ENCODE assay signal across 8 cellular contexts in the genomic region with DNA sequence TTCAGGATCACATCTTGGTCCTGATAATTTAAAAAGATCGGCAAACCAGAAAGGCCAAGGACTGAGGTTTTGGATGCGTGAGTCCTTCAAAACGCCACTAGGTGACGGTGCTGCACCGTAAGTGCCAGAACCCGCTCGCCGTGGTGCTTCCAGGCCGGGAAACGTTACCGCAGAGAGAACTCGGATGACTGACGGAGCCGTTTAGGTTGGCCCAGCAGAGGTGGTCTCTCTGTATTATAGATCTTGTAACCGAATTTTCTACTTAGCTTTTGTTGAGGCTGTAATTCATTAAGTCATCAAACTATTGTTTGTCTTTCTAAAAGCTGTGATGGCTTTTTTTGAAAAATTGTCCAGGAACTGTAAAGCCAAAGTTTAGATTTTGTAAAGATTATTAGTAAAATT. TPM values are rescaled to one million over a fixed set of nuclear protein-coding genes. Genes with fewer than 3 reads are reported as not detected.
A peak's percentile ranks its signal among the peaks of the same experiment; 100 is the strongest.
DNase-seq lines count a peak whose midpoint lies in the region; ATAC-seq and TF ChIP-seq lines count a peak whose summit lies in the region.

No MANE protein-coding gene starts in this region.

- no peak overlapping the region for H3K27ac ChIP-seq in dorsolateral prefrontal cortex

- intact Hi-C loops in dorsolateral prefrontal cortex (cut with DNase I) = loop anchor here (5.0 to 10.0 kb wide), 3 partner anchors 97 to 1682 kb away; no protein-coding TSS in a partner anchor

- POLR2A ChIA-PET in AG04449 (lab: Yijun Ruan, JAX) = no interaction called here

- CTCF ChIA-PET in AG04449 (lab: Yijun Ruan, JAX) = interaction anchor here (0.7 to 2.5 kb wide), 13 partner anchors 9 to 1701 kb away, joined by 3 to 12 read pairs (median 4); no protein-coding TSS in a partner anchor

- no peak overlapping the region for H3K4me3 ChIP-seq in AG04449 (ENCODE audit: low read depth, low read length)
- no peak overlapping the region for H3K4me3 ChIP-seq in dorsolateral prefrontal cortex

- TF ChIP-seq CTCF in AG04449 (IDR thresholded peaks at IDR 0.05; ENCODE audit: insufficient read depth, low read length, missing control alignments) = peak; percentile 92
- peak; percentile 48 to 96 (median 86) for TF ChIP-seq CTCF in dorsolateral prefrontal cortex (IDR thresholded peaks at IDR 0.05 in 54 of 56, conservative IDR thresholded peaks at IDR 0.05 in 2 of 56; ENCODE audit: low read depth in 1 of 56, partially characterized antibody in 56 of 56)

- ATAC-seq in GM18858 (IDR thresholded peaks at IDR 0.05; ENCODE audit: unreplicated experiment) (peak; percentile 80), HG03280 (IDR thresholded peaks at IDR 0.05; ENCODE audit: unreplicated experiment) (peak; percentile 80)

- DNase-seq in AG04449 (ENCODE audit: low read depth, low spot score) = peak; percentile 10
- peak; percentile 92 for DNase-seq in NCI-H69 (lab: John Stamatoyannopoulos, UW)
- DNase-seq in activated CD4-positive, alpha-beta T cell treated with anti-CD3 and anti-CD28 coated beads, Interleukin-2, amount 50 U/mL, for 24 hours (ENCODE audit: low read depth in 1 of 2, low spot score in 1 of 2) = peak; percentile 32 to 46
- DNase-seq in dorsolateral prefrontal cortex = peak; percentile 37 to 80 (median 68)
- peak; percentile 84 to 89 for DNase-seq in lung microvascular endothelial cell (ENCODE audit: low read depth in 2 of 2)
- peak; percentile 5 to 6 for DNase-seq in stimulated activated CD8-positive, alpha-beta memory T cell treated with anti-CD3 and anti-CD28 coated beads, Interleukin-15, amount 100 ng/mL, for 4 hours (ENCODE audit: low read depth in 2 of 2)

- H3K27me3 ChIP-seq in dorsolateral prefrontal cortex = peaks cover 0 to 46% (median 0%) of the 10 kb centered on the region in 45 donors

RNA-seq across cellular contexts. Expression of gene ADCYAP1, which starts 39.8 kb away (rescaled TPM):
- total RNA-seq in dorsolateral prefrontal cortex = 10 to 100 TPM in 73 of 120 experiments, 1 to 10 TPM in 47; 1.2 to 50.1 (median 11.6) TPM
- not detected in 2 replicates for total RNA-seq in lung microvascular endothelial cell

RNA-seq across cellular contexts. Expression of gene YES1, which starts 52.8 kb away (rescaled TPM):
- total RNA-seq in dorsolateral prefrontal cortex = 10 to 100 TPM in 117 of 120 experiments, 1 to 10 TPM in 3; 8.8 to 48.7 (median 16.2) TPM
- total RNA-seq in lung microvascular endothelial cell = 138 and 140 TPM in 2 replicates

Comparison
In these comparisons a context has a peak if more than half of its experiments do, and no peak if none do; other contexts are left out.
1. DNase-seq: peak in every context shown above with its lines; median percentile 92 in NCI-H69; 86 in lung microvascular endothelial cell; 68 in dorsolateral prefrontal cortex; 39 in activated CD4-positive, alpha-beta T cell treated with anti-CD3 and anti-CD28 coated beads, Interleukin-2, amount 50 U/mL, for 24 hours; 10 in AG04449; 6 in stimulated activated CD8-positive, alpha-beta memory T cell treated with anti-CD3 and anti-CD28 coated beads, Interleukin-15, amount 100 ng/mL, for 4 hours.